ENCODE assay signal across 8 cellular contexts in genomic region chr16:85659805-85660511, GRCh38. TPM values are rescaled to one million over a fixed set of nuclear protein-coding genes. Genes with fewer than 3 reads are reported as not detected.
A peak's percentile ranks its signal among the peaks of the same experiment; 100 is the strongest.
DNase-seq lines count a peak whose midpoint lies in the region; ATAC-seq and TF ChIP-seq lines count a peak whose summit lies in the region.

No MANE protein-coding gene starts in this region.

- H3K9me3 ChIP-seq in left lung, result no peaks in the 10 kb centered on the region

- ATAC-seq in activated CD4-positive, alpha-beta T cell treated with anti-CD3 and anti-CD28 coated beads for 36 hours, result peak; percentile 85
- ATAC-seq in left lung (peak; percentile 70), GM19035 (IDR thresholded peaks at IDR 0.05; ENCODE audit: unreplicated experiment) (no peak)

- no peaks in the 10 kb centered on the region for H3K27me3 ChIP-seq in left lung

- no peak overlapping the region for H3K27ac Mint-ChIP-seq in activated CD4-positive, alpha-beta T cell treated with anti-CD3 and anti-CD28 coated beads for 36 hours
- no peak overlapping the region for H3K27ac Mint-ChIP-seq in chondrocyte (ENCODE audit: unreplicated experiment)

- H3K4me3 Mint-ChIP-seq in activated CD4-positive, alpha-beta T cell treated with anti-CD3 and anti-CD28 coated beads for 36 hours, result no peak overlapping the region
- no peak overlapping the region for H3K4me3 Mint-ChIP-seq in chondrocyte (ENCODE audit: unreplicated experiment)

- H3K4me3 ChIP-seq in left lung, result no peak overlapping the region

- CTCF ChIA-PET in activated CD4-positive, alpha-beta T cell treated with anti-CD3 and anti-CD28 coated beads for 36 hours (lab: Charles Lee), result interaction anchor here (0.5 to 5.8 kb wide), 16 partner anchors 10 to 433 kb away, joined by 3 to 26 read pairs (median 4); no protein-coding TSS in a partner anchor

- peak; percentile 32 for DNase-seq in DMS153 treated with DMSO at 0.1 percent for 48 hours (lab: John Stamatoyannopoulos, UW; ENCODE audit: unreplicated experiment)
- no peak for DNase-seq in DMS153 (lab: John Stamatoyannopoulos, UW)
- peak; percentile 51 for DNase-seq in MV-4-11 (lab: John Stamatoyannopoulos, UW)
- DNase-seq in activated CD4-positive, alpha-beta T cell treated with anti-CD3 and anti-CD28 coated beads for 36 hours, result peak; percentile 82
- DNase-seq in chondrocyte (ENCODE audit: low spot score), result peak; percentile 77
- DNase-seq in left lung, result peak in 1 of 2 donors; percentile 87
- DNase-seq in stimulated activated CD8-positive, alpha-beta memory T cell treated with anti-CD3 and anti-CD28 coated beads, Interleukin-12 subunit alpha, Interleukin-12 subunit beta, amount 100 ng/mL, for 1 hour (ENCODE audit: low read depth), result peak; percentile 34

- H3K27me3 Mint-ChIP-seq in activated CD4-positive, alpha-beta T cell treated with anti-CD3 and anti-CD28 coated beads for 36 hours, result no peaks in the 10 kb centered on the region
- H3K27me3 Mint-ChIP-seq in chondrocyte (ENCODE audit: low read depth), result no peaks in the 10 kb centered on the region

- H3K4me1 ChIP-seq in left lung, result no peaks in the 10 kb centered on the region

- peak; percentile 87 for TF ChIP-seq CTCF in chondrocyte (IDR thresholded peaks at IDR 0.05)
- peak; percentile 76 to 77 for TF ChIP-seq CTCF in left lung (IDR thresholded peaks at IDR 0.05)

- peaks cover 17% of the 10 kb centered on the region for H3K36me3 Mint-ChIP-seq in activated CD4-positive, alpha-beta T cell treated with anti-CD3 and anti-CD28 coated beads for 36 hours (ENCODE audit: low read depth)
- H3K36me3 Mint-ChIP-seq in chondrocyte (ENCODE audit: low read depth), result peaks cover 10% of the 10 kb centered on the region

- H3K9me3 Mint-ChIP-seq in activated CD4-positive, alpha-beta T cell treated with anti-CD3 and anti-CD28 coated beads for 36 hours (ENCODE audit: low read depth), result no peaks in the 10 kb centered on the region
- H3K9me3 Mint-ChIP-seq in chondrocyte (ENCODE audit: low read depth), result no peaks in the 10 kb centered on the region

- POLR2A ChIA-PET in activated CD4-positive, alpha-beta T cell treated with anti-CD3 and anti-CD28 coated beads for 36 hours (lab: Charles Lee), result no interaction called here

- peaks cover 4 to 100% of the 10 kb centered on the region in 2 donors for H3K36me3 ChIP-seq in left lung

- no peak overlapping the region for H3K27ac ChIP-seq in left lung

- H3K4me1 Mint-ChIP-seq in activated CD4-positive, alpha-beta T cell treated with anti-CD3 and anti-CD28 coated beads for 36 hours, result no peaks in the 10 kb centered on the region
- no peaks in the 10 kb centered on the region for H3K4me1 Mint-ChIP-seq in chondrocyte (ENCODE audit: low read depth)

- intact Hi-C loops in activated CD4-positive, alpha-beta T cell treated with anti-CD3 and anti-CD28 coated beads for 36 hours (cut with DNase I, micrococcal nuclease), result loop anchor here (1.0 kb wide), 1 partner anchor 58 kb away; no protein-coding TSS in a partner anchor
- intact Hi-C loops in left lung (cut with DNase I), result no loop called here

RNA-seq across cellular contexts. Expression of gene GINS2, which starts 28.8 kb away (rescaled TPM):
- 10 to 100 TPM; 86.4 to 87.5 TPM for total RNA-seq in activated CD4-positive, alpha-beta T cell treated with anti-CD3 and anti-CD28 coated beads for 36 hours
- total RNA-seq in chondrocyte (3.1 to 10.9 TPM (median 3.8 TPM) in 3 replicates), left lung (1 to 10 TPM; 4.2 to 8.5 TPM)

RNA-seq across cellular contexts. Expression of gene GSE1, which starts 46.8 kb away (rescaled TPM):
- 10 to 100 TPM; 13.2 to 13.5 TPM for total RNA-seq in activated CD4-positive, alpha-beta T cell treated with anti-CD3 and anti-CD28 coated beads for 36 hours
- total RNA-seq in chondrocyte, result 22.6 to 37.1 TPM (median 24.0 TPM) in 3 replicates
- total RNA-seq in left lung, result 10 to 100 TPM; 84.8 to 93.0 TPM

Comparison
In these comparisons a context has a peak if more than half of its experiments do, and no peak if none do; other contexts are left out.
1. intact Hi-C loops: an anchor here in activated CD4-positive, alpha-beta T cell treated with anti-CD3 and anti-CD28 coated beads for 36 hours (1.0 kb wide); none called in left lung.